2 cellular contexts compared by ENCODE assay signal in genomic region chr12:131713349-131713748, GRCh38.
TF ChIP-seq lines count a peak whose summit lies in the region.

No MANE protein-coding gene starts in this region.

TF ChIP-seq in SK-N-SH, 30 proteins besides CTCF, POLR2A, EP300 and RAD21:
- TF ChIP-seq, protein P1, sequence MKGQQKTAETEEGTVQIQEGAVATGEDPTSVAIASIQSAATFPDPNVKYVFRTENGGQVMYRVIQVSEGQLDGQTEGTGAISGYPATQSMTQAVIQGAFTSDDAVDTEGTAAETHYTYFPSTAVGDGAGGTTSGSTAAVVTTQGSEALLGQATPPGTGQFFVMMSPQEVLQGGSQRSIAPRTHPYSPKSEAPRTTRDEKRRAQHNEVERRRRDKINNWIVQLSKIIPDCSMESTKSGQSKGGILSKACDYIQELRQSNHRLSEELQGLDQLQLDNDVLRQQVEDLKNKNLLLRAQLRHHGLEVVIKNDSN (IDR thresholded peaks at IDR 0.05; ENCODE audit: borderline replicate concordance, low read depth): no peak
- TF ChIP-seq TCF12 (IDR thresholded peaks at IDR 0.05): no peak
- TF ChIP-seq YY1 (IDR thresholded peaks at IDR 0.05; ENCODE audit: low read depth): no peak
- TF ChIP-seq CHD2 (IDR thresholded peaks at IDR 0.05; ENCODE audit: low read length, partially characterized antibody): no peak
- no peak for TF ChIP-seq NFIC (IDR thresholded peaks at IDR 0.05; ENCODE audit: borderline replicate concordance)
TF ChIP-seq in SK-N-SH: peak in this region for 0.

TF ChIP-seq in SK-N-SH treated with all-trans-retinoic acid at 6 μM for 48 hours, 23 proteins besides CTCF, POLR2A, EP300 and RAD21:
- TF ChIP-seq, protein P2, sequence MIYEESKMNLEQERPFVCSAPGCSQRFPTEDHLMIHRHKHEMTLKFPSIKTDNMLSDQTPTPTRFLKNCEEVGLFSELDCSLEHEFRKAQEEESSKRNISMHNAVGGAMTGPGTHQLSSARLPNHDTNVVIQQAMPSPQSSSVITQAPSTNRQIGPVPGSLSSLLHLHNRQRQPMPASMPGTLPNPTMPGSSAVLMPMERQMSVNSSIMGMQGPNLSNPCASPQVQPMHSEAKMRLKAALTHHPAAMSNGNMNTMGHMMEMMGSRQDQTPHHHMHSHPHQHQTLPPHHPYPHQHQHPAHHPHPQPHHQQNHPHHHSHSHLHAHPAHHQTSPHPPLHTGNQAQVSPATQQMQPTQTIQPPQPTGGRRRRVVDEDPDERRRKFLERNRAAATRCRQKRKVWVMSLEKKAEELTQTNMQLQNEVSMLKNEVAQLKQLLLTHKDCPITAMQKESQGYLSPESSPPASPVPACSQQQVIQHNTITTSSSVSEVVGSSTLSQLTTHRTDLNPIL (CRISPR knock-in tag; IDR thresholded peaks at IDR 0.05; ENCODE audit: low read depth): no peak
- no peak for TF ChIP-seq GLIS3 (CRISPR knock-in tag; IDR thresholded peaks at IDR 0.05)
- TF ChIP-seq RARB (CRISPR knock-in tag; IDR thresholded peaks at IDR 0.05): no peak
- no peak for TF ChIP-seq TCF4 (CRISPR knock-in tag; IDR thresholded peaks at IDR 0.05; ENCODE audit: borderline replicate concordance)
- no peak for TF ChIP-seq BACH2 (CRISPR knock-in tag; IDR thresholded peaks at IDR 0.05; ENCODE audit: borderline replicate concordance)
- no peak for TF ChIP-seq ZFP3 (CRISPR knock-in tag; IDR thresholded peaks at IDR 0.05)
- no peak for TF ChIP-seq TOX (CRISPR knock-in tag; IDR thresholded peaks at IDR 0.05; ENCODE audit: borderline replicate concordance)
- TF ChIP-seq PPARA (CRISPR knock-in tag; IDR thresholded peaks at IDR 0.05; ENCODE audit: borderline replicate concordance): no peak
